ENCODE assay signal across 16 cellular contexts in the genomic region with DNA sequence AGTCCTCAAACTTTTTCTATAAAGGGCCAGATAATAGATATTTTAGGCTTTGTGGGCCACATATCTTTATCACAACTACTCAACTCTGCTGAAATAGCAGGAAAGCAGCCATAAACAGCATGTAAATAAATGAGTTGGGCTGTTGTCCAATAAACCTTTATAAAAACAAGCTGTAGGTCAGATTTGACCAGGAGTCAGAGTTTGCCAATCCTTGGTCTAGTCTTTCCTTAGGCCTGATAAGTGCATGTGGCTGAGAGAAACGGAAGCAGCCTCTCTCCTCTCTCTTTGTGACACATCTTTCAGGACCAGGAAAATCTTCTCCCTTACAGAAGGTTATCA.
DNase-seq lines count a peak whose midpoint lies in the region; ATAC-seq, FAIRE-seq and TF ChIP-seq lines count a peak whose summit lies in the region.
"Had no signal": no experiment of that assay in that cellular context is flagged by ENCODE, and none has a peak within 500 bp of the region (broad histone marks: within the 10 kb centered on the region; RNA-seq: fewer than 3 reads in every experiment).

No MANE protein-coding gene starts in this region.

- no peak overlapping the region for H3K9ac ChIP-seq in kidney (ENCODE audit: low read length in 2 of 2)
- H3K9ac ChIP-seq: GM23248 had no signal

- intact Hi-C loops in transverse colon (cut with DNase I; ENCODE audit: low total_unique reads): no loop called here
- intact Hi-C loops in kidney (cut with DNase I): no loop called here
- intact Hi-C loops in CD4-positive, alpha-beta T cell (cut with DNase I, micrococcal nuclease): no loop called here

- no peaks in the 10 kb centered on the region for H3K27me3 ChIP-seq in transverse colon
- no peaks in the 10 kb centered on the region for H3K27me3 ChIP-seq in CD4-positive, alpha-beta T cell (ENCODE audit: control insufficient read depth, insufficient read depth, low read length)
- H3K27me3 ChIP-seq: right atrium auricular region had no signal

- no peak overlapping the region for H3K27ac Mint-ChIP-seq in CD4-positive, alpha-beta T cell
- H3K27ac Mint-ChIP-seq: natural killer cell; stimulated activated naive CD8-positive, alpha-beta T cell treated with anti-CD3 and anti-CD28 coated beads, Interleukin-15, Interleukin-2, amounts not matched to agents 100 ng/mL and 50 ng/mL, for 24 hours had no signal

- peak overlapping the region; percentile 42 to 83 (median 79) for H3K27ac ChIP-seq in transverse colon
- no peak overlapping the region for H3K27ac ChIP-seq in kidney (ENCODE audit: low read depth in 2 of 2, low read length in 2 of 2)
- no peak overlapping the region for H3K27ac ChIP-seq in CD4-positive, alpha-beta T cell (ENCODE audit: low read depth, low read length)
- H3K27ac ChIP-seq: GM23248, right atrium auricular region had no signal

- CTCF ChIA-PET in CD4-positive, alpha-beta T cell (lab: Charles Lee): no interaction called here

- TF ChIP-seq CTCF in cardiac fibroblast (IDR thresholded peaks at IDR 0.05; ENCODE audit: low read depth, low read length) (no peak), transverse colon (IDR thresholded peaks at IDR 0.05) (no peak), kidney (IDR thresholded peaks at IDR 0.05; ENCODE audit: borderline replicate concordance, extremely low read depth, insufficient read depth) (no peak)
- no peak for TF ChIP-seq CTCF in CD4-positive, alpha-beta T cell (IDR thresholded peaks at IDR 0.05)

- H3K4me3 ChIP-seq in cardiac fibroblast (replicated peaks in 1 of 2; ENCODE audit: low read depth in 2 of 2, low read length in 2 of 2): no peak overlapping the region
- H3K4me3 ChIP-seq in transverse colon: no peak overlapping the region
- no peak overlapping the region for H3K4me3 ChIP-seq in kidney (ENCODE audit: low read length in 2 of 2)
- H3K4me3 ChIP-seq: GM23248, K562, right atrium auricular region had no signal

- DNase-seq in NCI-H2196 (lab: John Stamatoyannopoulos, UW; ENCODE audit: unreplicated experiment) (peak; percentile 14), NCI-H2196 treated with DMSO at 0.1 percent for 48 hours (lab: John Stamatoyannopoulos, UW; ENCODE audit: unreplicated experiment) (no peak), cardiac fibroblast (ENCODE audit: low read depth in 2 of 2) (peak; percentile 2), lung microvascular endothelial cell (ENCODE audit: low read depth in 2 of 2) (peak; percentile 7 to 34), transverse colon (no peak), kidney (no peak)
- DNase-seq in CD4-positive, alpha-beta T cell: no peak
- DNase-seq: 8988T, natural killer cell, NCI-H1694 had no signal

- H3K27me3 Mint-ChIP-seq in CD4-positive, alpha-beta T cell: no peaks in the 10 kb centered on the region
- H3K27me3 Mint-ChIP-seq: stimulated activated naive CD8-positive, alpha-beta T cell treated with anti-CD3 and anti-CD28 coated beads, Interleukin-15, Interleukin-2, amounts not matched to agents 100 ng/mL and 50 ng/mL, for 24 hours had no signal

- FAIRE-seq in kidney (lab: Jason Lieb, UNC): no peak
- FAIRE-seq: K562 had no signal

- no peak for ATAC-seq in HG03439 (IDR thresholded peaks at IDR 0.05; ENCODE audit: unreplicated experiment)
- no peak for ATAC-seq in CD4-positive, alpha-beta T cell (ENCODE audit: poor library complexity)
- ATAC-seq: K562, natural killer cell, Right ventricle myocardium inferior had no signal

- H3K9me3 Mint-ChIP-seq in CD4-positive, alpha-beta T cell: no peaks in the 10 kb centered on the region
- H3K9me3 Mint-ChIP-seq: stimulated activated naive CD8-positive, alpha-beta T cell treated with anti-CD3 and anti-CD28 coated beads, Interleukin-15, Interleukin-2, amounts not matched to agents 100 ng/mL and 50 ng/mL, for 24 hours had no signal

- no peak for TF ChIP-seq POLR2A in transverse colon (IDR thresholded peaks at IDR 0.05)

- POLR2A ChIA-PET in CD4-positive, alpha-beta T cell (lab: Charles Lee): interaction anchor here (0.6 kb wide), 1 partner anchor 119 kb away, joined by 3 read pairs; no protein-coding TSS in a partner anchor

- no peaks in the 10 kb centered on the region for H3K36me3 Mint-ChIP-seq in CD4-positive, alpha-beta T cell (ENCODE audit: low read depth)
- H3K36me3 Mint-ChIP-seq: natural killer cell had no signal

- in situ Hi-C loops in transverse colon (cut with MboI; ENCODE audit: low pct_ligation_motif_present in 1 of 4, low pct_unique_long_range_greater_than_20kb in 1 of 4, low sequenced_read_pairs in 3 of 4): no loop called here

- WGBS in transverse colon (ENCODE audit: low coverage in 1 of 2), 2 donors: 57% methylated on average over 1 of the region's 1 CpG; no CpG with 5 or more reads in 1 of the 2 donors

- H3K4me1 Mint-ChIP-seq in CD4-positive, alpha-beta T cell (ENCODE audit: low read depth): no peaks in the 10 kb centered on the region
- H3K4me1 Mint-ChIP-seq: natural killer cell had no signal

- no peak overlapping the region for H3K4me3 Mint-ChIP-seq in CD4-positive, alpha-beta T cell
- H3K4me3 Mint-ChIP-seq: natural killer cell; stimulated activated naive CD8-positive, alpha-beta T cell treated with anti-CD3 and anti-CD28 coated beads, Interleukin-15, Interleukin-2, amounts not matched to agents 100 ng/mL and 50 ng/mL, for 24 hours had no signal

- H3K4me1 ChIP-seq in transverse colon (peaks cover 6 to 32% (median 28%) of the 10 kb centered on the region in 4 donors), kidney (ENCODE audit: control insufficient read depth in 1 of 2, insufficient read depth in 1 of 2, low read depth in 1 of 2, low read length in 2 of 2) (no peaks in the 10 kb centered on the region)

- no peak for TF ChIP-seq EP300 in transverse colon (IDR thresholded peaks at IDR 0.05; ENCODE audit: low read depth)

- H3K36me3 ChIP-seq in transverse colon (no peaks in the 10 kb centered on the region), kidney (ENCODE audit: control insufficient read depth in 1 of 2, insufficient read depth in 2 of 2, low read length in 2 of 2) (no peaks in the 10 kb centered on the region)
- H3K36me3 ChIP-seq: right atrium auricular region had no signal

- H3K9me3 ChIP-seq in transverse colon (no peaks in the 10 kb centered on the region), kidney (ENCODE audit: control insufficient read depth in 1 of 2, low read length in 2 of 2) (no peaks in the 10 kb centered on the region)
- no peaks in the 10 kb centered on the region for H3K9me3 ChIP-seq in CD4-positive, alpha-beta T cell (ENCODE audit: control insufficient read depth, low read length)
- H3K9me3 ChIP-seq: right atrium auricular region had no signal

Comparison
In these comparisons a context has a peak if more than half of its experiments do, and no peak if none do; other contexts are left out.
1. DNase-seq: peak in NCI-H2196 (single experiment), cardiac fibroblast (2 of 2) and lung microvascular endothelial cell (2 of 2); none in NCI-H2196 treated with DMSO at 0.1 percent for 48 hours (single experiment), transverse colon (single experiment), kidney (single experiment) and CD4-positive, alpha-beta T cell (0 of 10).
2. H3K27ac ChIP-seq: peak in transverse colon (4 of 4); none in kidney (0 of 2) and CD4-positive, alpha-beta T cell (single experiment).